In genomic region chr5:6616632-6617031, GRCh38 we compare ENCODE assay signal across 8 cellular contexts.
"Had no signal": no experiment of that assay in that cellular context is flagged by ENCODE, and none has a peak within 500 bp of the region (broad histone marks: within the 10 kb centered on the region; RNA-seq: fewer than 3 reads in every experiment).

No MANE protein-coding gene starts in this region.

- H2AFZ ChIP-seq: GM23248 had no signal

- H3K27ac ChIP-seq: GM23248 had no signal

- ATAC-seq: HCT116, K562 had no signal

- H3K9me3 ChIP-seq: HAP-1 had no signal

- H3K4me1 ChIP-seq: HAP-1 had no signal

- DNase-seq: GM23248, GOT3, H7, HFFc6, IMR-90 had no signal

- H3K9ac ChIP-seq: GM23248 had no signal

- H3K4me3 ChIP-seq: GM23248, HAP-1, K562 had no signal
